Comparison of ENCODE assay signal across 24 cellular contexts in genomic region chr3:87053548-87053947, GRCh38.
"Had no signal": no experiment of that assay in that cellular context is flagged by ENCODE, and none has a peak within 500 bp of the region (broad histone marks: within the 10 kb centered on the region; RNA-seq: fewer than 3 reads in every experiment).

No MANE protein-coding gene starts in this region.

- H3K4me1 ChIP-seq: SJSA1 had no signal

- ATAC-seq: activated T-helper 17 cell treated with anti-CD3 and anti-CD28 coated beads, Interleukin-2, amount 50 U/mL, for 72 hours; PC-3; SK-N-SH treated with all-trans-retinoic acid at 6 μM for 48 hours; T-cell had no signal

- H3K27ac ChIP-seq: brain microvascular endothelial cell, cardiac muscle cell, SJSA1, VCaP had no signal

- H3K36me3 ChIP-seq: brain microvascular endothelial cell, cardiac muscle cell, MG63, SJSA1 had no signal

- DNase-seq: activated CD4-positive, alpha-beta memory T cell treated with anti-CD3 and anti-CD28 coated beads for 36 hours; activated CD4-positive, alpha-beta T cell treated with anti-CD3 and anti-CD28 coated beads, Interleukin-2, amount 10 ng/mL, durations not matched to agents 7 days and 5 days; activated CD4-positive, CD25-positive, alpha-beta regulatory T cell; activated gamma-delta T cell; activated naive CD4-positive, alpha-beta T cell treated with anti-CD3 and anti-CD28 coated beads for 36 hours; activated T-cell treated with anti-CD3 and anti-CD28 coated beads for 4 hours; activated T-cell treated with anti-CD3 and anti-CD28 coated beads, Interleukin-2, amount 50 U/mL, for 48 hours; brain microvascular endothelial cell; MG63; NCI-H146; NCI-H187 treated with DMSO at 0.1 percent for 48 hours; NCI-H2081 treated with DMSO at 0.1 percent for 48 hours; NCI-H446; NCI-H524; PC-3; SHP77; T-cell; T-helper 2 cell; T1000 had no signal

- H3K9me3 ChIP-seq: MG63, SJSA1 had no signal

- H3K4me3 ChIP-seq: cardiac muscle cell, MG63, SJSA1 had no signal

- H3K27me3 ChIP-seq: brain microvascular endothelial cell, cardiac muscle cell, MG63, SJSA1 had no signal
